12 cellular contexts compared by ENCODE assay signal in genomic region chr5:9188131-9188530, GRCh38.
A peak's percentile ranks its signal among the peaks of the same experiment; 100 is the strongest.
DNase-seq lines count a peak whose midpoint lies in the region; ATAC-seq and TF ChIP-seq lines count a peak whose summit lies in the region.
"Had no signal": no experiment of that assay in that cellular context is flagged by ENCODE, and none has a peak within 500 bp of the region (broad histone marks: within the 10 kb centered on the region; RNA-seq: fewer than 3 reads in every experiment).

No MANE protein-coding gene starts in this region.

- ATAC-seq in HG03432 (IDR thresholded peaks at IDR 0.05; ENCODE audit: unreplicated experiment) = peak; percentile 71
- ATAC-seq in mucosa of descending colon = peak; percentile 13
- ATAC-seq in GM19452 (IDR thresholded peaks at IDR 0.05; ENCODE audit: unreplicated experiment) = no peak
- ATAC-seq in GM21528 (IDR thresholded peaks at IDR 0.05; ENCODE audit: low FRiP score, unreplicated experiment) = no peak

- intact Hi-C loops in mucosa of descending colon (cut with DNase I, micrococcal nuclease) = no loop called here

- no peaks in the 10 kb centered on the region for H3K4me1 ChIP-seq in mucosa of descending colon (ENCODE audit: low read depth)
- H3K4me1 ChIP-seq: HAP-1, stomach had no signal

- DNase-seq in Daoy (ENCODE audit: low read depth) = peak; percentile 5
- DNase-seq in astrocyte of the hippocampus (ENCODE audit: low read depth, low spot score) = peak; percentile 57
- DNase-seq in mucosa of descending colon = no peak
- no peak for DNase-seq in cerebellum (ENCODE audit: low spot score)
- DNase-seq in NCI-H146 treated with DMSO at 0.1 percent for 48 hours (lab: John Stamatoyannopoulos, UW; ENCODE audit: unreplicated experiment) = no peak
- DNase-seq: NCI-H1436; stimulated activated CD4-positive, alpha-beta T cell treated with anti-CD3 and anti-CD28 coated beads, Interleukin-15, amount 100 ng/mL, for 24 hours; stomach had no signal

- TF ChIP-seq CTCF in mucosa of descending colon (IDR thresholded peaks at IDR 0.05) = no peak

- no peak overlapping the region for H3K4me3 ChIP-seq in mucosa of descending colon
- H3K4me3 ChIP-seq: HAP-1, stomach had no signal

- no peaks in the 10 kb centered on the region for H3K9me3 ChIP-seq in mucosa of descending colon
- H3K9me3 ChIP-seq: HAP-1, stomach had no signal

- H3K36me3 ChIP-seq in mucosa of descending colon (ENCODE audit: low read depth) = no peaks in the 10 kb centered on the region
- H3K36me3 ChIP-seq: HAP-1, stomach had no signal

Comparison
In these comparisons a context has a peak if more than half of its experiments do, and no peak if none do; other contexts are left out.
1. DNase-seq: peak in Daoy (single experiment) and astrocyte of the hippocampus (single experiment); none in mucosa of descending colon (0 of 3), cerebellum (single experiment) and NCI-H146 treated with DMSO at 0.1 percent for 48 hours (single experiment).
2. ATAC-seq: peak in HG03432 (single experiment) and mucosa of descending colon (single experiment); none in GM19452 (single experiment) and GM21528 (single experiment).